Comparison of ENCODE assay signal across 26 cellular contexts in genomic region chr12:125188912-125189881, GRCh38. TPM values are rescaled to one million over a fixed set of nuclear protein-coding genes. Genes with fewer than 3 reads are reported as not detected.
DNase-seq lines count a peak whose midpoint lies in the region; ATAC-seq, FAIRE-seq and TF ChIP-seq lines count a peak whose summit lies in the region.
"Had no signal": no experiment of that assay in that cellular context is flagged by ENCODE, and none has a peak within 500 bp of the region (broad histone marks: within the 10 kb centered on the region; RNA-seq: fewer than 3 reads in every experiment).

No MANE protein-coding gene starts in this region.

- no TSS peak for BruUV-seq in OCI-LY7 (replicated peaks; lab: Mats Ljungman, UMichigan)
- BruUV-seq in PC-3 (replicated peaks; lab: Mats Ljungman, UMichigan) = no TSS peak
- no TSS peak for BruUV-seq in HepG2 (replicated peaks; lab: Mats Ljungman, UMichigan)

- H3K9me3 ChIP-seq in OCI-LY7 (ENCODE audit: low read length) (no peaks in the 10 kb centered on the region), neural progenitor cell (ENCODE audit: low read depth) (no peaks in the 10 kb centered on the region), PC-3 (ENCODE audit: low read length) (no peaks in the 10 kb centered on the region), HepG2 (ENCODE audit: low read length) (no peaks in the 10 kb centered on the region)
- H3K9me3 ChIP-seq: adrenal gland, breast epithelium, esophagus muscularis mucosa, uterus had no signal

- H3K4me1 Mint-ChIP-seq in neural progenitor cell = peaks cover 42% of the 10 kb centered on the region
- H3K4me1 Mint-ChIP-seq: stimulated activated effector memory CD8-positive, alpha-beta T cell treated with anti-CD3 and anti-CD28 coated beads, Interleukin-12 subunit alpha, Interleukin-12 subunit beta, amount 100 ng/mL, for 72 hours had no signal

- peaks cover 60% of the 10 kb centered on the region for H3K27me3 ChIP-seq in neural progenitor cell
- peaks cover 79% of the 10 kb centered on the region for H3K27me3 ChIP-seq in PC-3 (ENCODE audit: low read length)
- H3K27me3 ChIP-seq in HepG2 (ENCODE audit: control insufficient read depth in 1 of 2, insufficient read depth in 2 of 2, low read length in 2 of 2) = peaks cover 19 to 70% of the 10 kb centered on the region in 2 experiments; a peak in 4 of 5 replicates

- no peaks in the 10 kb centered on the region for H3K36me3 Mint-ChIP-seq in neural progenitor cell
- H3K36me3 Mint-ChIP-seq: stimulated activated effector memory CD8-positive, alpha-beta T cell treated with anti-CD3 and anti-CD28 coated beads, Interleukin-12 subunit alpha, Interleukin-12 subunit beta, amount 100 ng/mL, for 72 hours had no signal

- no peaks in the 10 kb centered on the region for H3K9me2 ChIP-seq in OCI-LY7 (ENCODE audit: insufficient read depth, low read length)
- no peaks in the 10 kb centered on the region for H3K9me2 ChIP-seq in PC-3 (replicated peaks; ENCODE audit: low read length)

- TF ChIP-seq EP300 in HepG2 (IDR thresholded peaks at IDR 0.05; ENCODE audit: low read depth in 2 of 2, low read length in 2 of 2) (no peak), HepG2 (CRISPR knock-in tag; IDR thresholded peaks at IDR 0.05; ENCODE audit: borderline replicate concordance) (no peak)

- POLR2A ChIA-PET in OCI-LY7 (lab: Charles Lee) = interaction anchor here (0.6 to 2.1 kb wide), 10 partner anchors 14 to 289 kb away, joined by 3 to 9 read pairs (median 5); no protein-coding TSS in a partner anchor
- POLR2A ChIA-PET in PC-3 (lab: Charles Lee; ENCODE audit: unreplicated experiment) = no interaction called here
- POLR2A ChIA-PET in HepG2 (lab: Yijun Ruan, JAX) = no interaction called here

- TF ChIP-seq POLR2A in HepG2 (IDR thresholded peaks at IDR 0.05; ENCODE audit: insufficient read depth in 1 of 2, low read depth in 2 of 2, low read length in 2 of 2) = no peak

- CTCF ChIA-PET in OCI-LY7 (lab: Charles Lee; ENCODE audit: unreplicated experiment) = interaction anchor here (1.5 kb wide), 1 partner anchor 61 kb away, joined by 5 read pairs; no protein-coding TSS in a partner anchor
- CTCF ChIA-PET in PC-3 (lab: Charles Lee) = interaction anchor here (0.6 to 1.1 kb wide), 3 partner anchors 14 to 1973 kb away, joined by 5 to 15 read pairs (median 5); no protein-coding TSS in a partner anchor
- CTCF ChIA-PET in HepG2 (lab: Yijun Ruan, JAX; ENCODE audit: low intra/inter-chr PET ratio, low total read pairs) = no interaction called here

- peaks cover 43% of the 10 kb centered on the region for H3K27me3 Mint-ChIP-seq in neural progenitor cell (ENCODE audit: insufficient read depth, low read depth)

- ATAC-seq in PC-3 (no peak), HepG2 (no peak), GM21381 (IDR thresholded peaks at IDR 0.05; ENCODE audit: unreplicated experiment) (no peak)
- ATAC-seq: activated CD4-positive, alpha-beta T cell treated with anti-CD3 and anti-CD28 coated beads for 36 hours; stimulated activated effector memory CD8-positive, alpha-beta T cell treated with anti-CD3 and anti-CD28 coated beads, Interleukin-12 subunit alpha, Interleukin-12 subunit beta, amount 100 ng/mL, for 72 hours had no signal

- FAIRE-seq in HepG2 (lab: Jason Lieb, UNC) = no peak
- FAIRE-seq: colon, frontal cortex, GM12891 had no signal

- 15% methylated on average over 12 of the region's 19 CpGs for WGBS in HepG2 (ENCODE audit: low lambda C conversion rate)

- no peak overlapping the region for H3K27ac ChIP-seq in OCI-LY7 (ENCODE audit: low read depth, low read length, poor library complexity, severe bottlenecking)
- no peak overlapping the region for H3K27ac ChIP-seq in neural progenitor cell
- H3K27ac ChIP-seq in PC-3 (ENCODE audit: low read length) = no peak overlapping the region
- H3K27ac ChIP-seq in HepG2 (ENCODE audit: extremely low read length, insufficient read depth, low read length) = no peak overlapping the region
- H3K27ac ChIP-seq: adrenal gland, breast epithelium, esophagus muscularis mucosa, KMS-11, uterus had no signal

- H3K9me3 Mint-ChIP-seq in neural progenitor cell = peaks cover 2% of the 10 kb centered on the region
- H3K9me3 Mint-ChIP-seq: activated T-cell treated with anti-CD3 and anti-CD28 coated beads, Interleukin-2, amount 50 U/mL, for 24 hours; HFFc6; stimulated activated effector memory CD8-positive, alpha-beta T cell treated with anti-CD3 and anti-CD28 coated beads, Interleukin-12 subunit alpha, Interleukin-12 subunit beta, amount 100 ng/mL, for 72 hours; T-helper 1 cell treated with Interleukin-12 subunit alpha and Interleukin-12 subunit beta and Interleukin-4 antibody, amounts not matched to agents 30 μg/mL and 1 μg/mL, for 36 hours had no signal

- H3F3A ChIP-seq in neural progenitor cell (ENCODE audit: low read depth) = peaks cover 39% of the 10 kb centered on the region
- no peaks in the 10 kb centered on the region for H3F3A ChIP-seq in PC-3 (ENCODE audit: low read length, unreplicated experiment)

- peak overlapping the region; percentile 77 for H3K4me3 Mint-ChIP-seq in neural progenitor cell
- H3K4me3 Mint-ChIP-seq: activated CD4-positive, alpha-beta T cell treated with anti-CD3 and anti-CD28 coated beads for 36 hours; activated T-cell treated with anti-CD3 and anti-CD28 coated beads, Interleukin-2, amount 50 U/mL, for 24 hours; stimulated activated effector memory CD8-positive, alpha-beta T cell treated with anti-CD3 and anti-CD28 coated beads, Interleukin-12 subunit alpha, Interleukin-12 subunit beta, amount 100 ng/mL, for 72 hours; T-helper 1 cell treated with Interleukin-12 subunit alpha and Interleukin-12 subunit beta and Interleukin-4 antibody, amounts not matched to agents 30 μg/mL and 1 μg/mL, for 36 hours had no signal

- H3K79me2 ChIP-seq in OCI-LY7 (ENCODE audit: insufficient read depth, low read depth, low read length) (no peaks in the 10 kb centered on the region), neural progenitor cell (ENCODE audit: low read depth) (no peaks in the 10 kb centered on the region), PC-3 (ENCODE audit: low read length) (no peaks in the 10 kb centered on the region), HepG2 (ENCODE audit: insufficient read depth, low read length) (no peaks in the 10 kb centered on the region)

- TF ChIP-seq CTCF in GM10266 (IDR thresholded peaks at IDR 0.05; ENCODE audit: control insufficient read depth, insufficient read depth, low read depth, missing control alignments) = no peak
- no peak for TF ChIP-seq CTCF in OCI-LY7 (conservative IDR thresholded peaks at IDR 0.05; ENCODE audit: low read length)
- TF ChIP-seq CTCF in neural progenitor cell (IDR thresholded peaks at IDR 0.05) = no peak
- no peak for TF ChIP-seq CTCF in PC-3 (conservative IDR thresholded peaks at IDR 0.05; ENCODE audit: low read depth, low read length)
- TF ChIP-seq CTCF in HepG2 (CRISPR knock-in tag; IDR thresholded peaks at IDR 0.05) = no peak

- DNase-seq in GM10266 (ENCODE audit: extremely low spot score) = peak; percentile 17
- peak; percentile 39 for DNase-seq in OCI-LY7 (ENCODE audit: low spot score)
- DNase-seq in head of caudate nucleus = peak in 38 of 42 donors; percentile 30 to 85 (median 62)
- peak; percentile 51 for DNase-seq in neural progenitor cell (ENCODE audit: low spot score)
- no peak for DNase-seq in PC-3
- no peak for DNase-seq in HepG2 (ENCODE audit: low spot score)
- DNase-seq in NCI-H128 (lab: John Stamatoyannopoulos, UW; ENCODE audit: unreplicated experiment) = no peak
- DNase-seq: activated CD4-positive, alpha-beta T cell treated with anti-CD3 and anti-CD28 coated beads for 36 hours; activated CD8-positive, alpha-beta memory T cell treated with anti-CD3 and anti-CD28 coated beads for 24 hours; activated T-cell treated with anti-CD3 and anti-CD28 coated beads, Interleukin-2, amount 50 U/mL, for 24 hours; adrenal gland; DMS79 treated with DMSO at 0.1 percent for 48 hours; HFFc6; NCI-H1436 treated with DMSO at 0.1 percent for 48 hours; NCI-H2171; uterus had no signal

- in situ Hi-C loops in HepG2 (cut with HindIII; ENCODE audit: extremely low pct_ligation_motif_present, low pct_unique_long_range_greater_than_20kb) = no loop called here

- TF ChIP-seq RAD21 in HepG2 (CRISPR knock-in tag; IDR thresholded peaks at IDR 0.05) = no peak

- H3K4me2 ChIP-seq in OCI-LY7 (ENCODE audit: low read length) (peak overlapping the region; percentile 70), neural progenitor cell (peak overlapping the region; percentile 100), PC-3 (ENCODE audit: low read length) (no peak overlapping the region), HepG2 (ENCODE audit: low read depth, low read length) (no peak overlapping the region)
- H3K4me2 ChIP-seq: KMS-11 had no signal

- H3K36me3 ChIP-seq in OCI-LY7 (ENCODE audit: insufficient read depth, low read length) = no peaks in the 10 kb centered on the region
- H3K36me3 ChIP-seq in neural progenitor cell = no peaks in the 10 kb centered on the region
- H3K36me3 ChIP-seq in PC-3 (ENCODE audit: low read depth, low read length) = no peaks in the 10 kb centered on the region
- H3K36me3 ChIP-seq in HepG2 (replicated peaks in 1 of 2; ENCODE audit: control insufficient read depth in 1 of 2, insufficient read depth in 2 of 2, low read length in 2 of 2) = no peaks in the 10 kb centered on the region
- H3K36me3 ChIP-seq: adrenal gland, breast epithelium, esophagus muscularis mucosa, uterus had no signal

- H3K4me1 ChIP-seq in OCI-LY7 (ENCODE audit: insufficient read depth, low read length, poor library complexity, severe bottlenecking) (peaks cover 77% of the 10 kb centered on the region), neural progenitor cell (peaks cover 51% of the 10 kb centered on the region), PC-3 (ENCODE audit: insufficient read depth, low read length) (no peaks in the 10 kb centered on the region), HepG2 (ENCODE audit: insufficient read depth, low read length) (no peaks in the 10 kb centered on the region)

- H4K20me1 ChIP-seq in OCI-LY7 (ENCODE audit: insufficient read depth, low read length) (no peaks in the 10 kb centered on the region), neural progenitor cell (ENCODE audit: low read depth) (peaks cover 67% of the 10 kb centered on the region), PC-3 (ENCODE audit: low read length) (0 out of 2 replicates have a peak, but pooled peaks cover 3% of the 10 kb centered on the region), HepG2 (ENCODE audit: insufficient read depth, low read length) (no peaks in the 10 kb centered on the region)

- no peak overlapping the region for H2AFZ ChIP-seq in OCI-LY7 (ENCODE audit: low read length)
- no peak overlapping the region for H2AFZ ChIP-seq in neural progenitor cell (replicated peaks)
- H2AFZ ChIP-seq in PC-3 (ENCODE audit: low read length) = no peak overlapping the region
- no peak overlapping the region for H2AFZ ChIP-seq in HepG2 (ENCODE audit: low read length)

- H3K9ac ChIP-seq in neural progenitor cell (no peak overlapping the region), PC-3 (ENCODE audit: low read length) (no peak overlapping the region), HepG2 (ENCODE audit: insufficient read depth, low read depth, low read length) (no peak overlapping the region)
- H3K9ac ChIP-seq: KMS-11 had no signal

- intact Hi-C loops in OCI-LY7 (cut with micrococcal nuclease; ENCODE audit: unreplicated experiment) = loop anchor here (5.0 kb wide), 1 partner anchor 262 kb away; no protein-coding TSS in a partner anchor
- intact Hi-C loops in head of caudate nucleus (cut with DNase I) = loop anchor here (10.0 kb wide), 2 partner anchors 146 to 216 kb away; no protein-coding TSS in a partner anchor
- intact Hi-C loops in PC-3 (cut with micrococcal nuclease) = no loop called here
- intact Hi-C loops in HepG2 (cut with micrococcal nuclease; ENCODE audit: unreplicated experiment) = loop anchor here (10.0 kb wide), 1 partner anchor 496 kb away; no protein-coding TSS in a partner anchor

- H3K4me3 ChIP-seq in OCI-LY7 (ENCODE audit: low read depth, low read length, poor library complexity, severe bottlenecking) = peak overlapping the region; percentile 33
- peak overlapping the region; percentile 94 for H3K4me3 ChIP-seq in neural progenitor cell
- H3K4me3 ChIP-seq in PC-3 (ENCODE audit: low read length) = no peak overlapping the region
- no peak overlapping the region for H3K4me3 ChIP-seq in HepG2 (replicated peaks in 1 of 3; ENCODE audit: insufficient read depth in 1 of 3, low read depth in 2 of 3, low read length in 3 of 3)
- H3K4me3 ChIP-seq: adrenal gland, breast epithelium, esophagus muscularis mucosa, lung, uterus had no signal

- H3K27ac Mint-ChIP-seq in neural progenitor cell = no peak overlapping the region
- H3K27ac Mint-ChIP-seq: activated CD4-positive, alpha-beta T cell treated with anti-CD3 and anti-CD28 coated beads for 36 hours; activated T-cell treated with anti-CD3 and anti-CD28 coated beads, Interleukin-2, amount 50 U/mL, for 24 hours; HFFc6; stimulated activated effector memory CD8-positive, alpha-beta T cell treated with anti-CD3 and anti-CD28 coated beads, Interleukin-12 subunit alpha, Interleukin-12 subunit beta, amount 100 ng/mL, for 72 hours; T-helper 1 cell treated with Interleukin-12 subunit alpha and Interleukin-12 subunit beta and Interleukin-4 antibody, amounts not matched to agents 30 μg/mL and 1 μg/mL, for 36 hours had no signal

RNA-seq across cellular contexts. Expression of gene TMEM132B, which starts 3.0 kb away (rescaled TPM):
- total RNA-seq in OCI-LY7 (2014; rRNA removed; shearing (Covaris generic)) = 5.1 and 5.4 TPM in 2 replicates
- 10.8 and 15.7 TPM in 2 replicates for total RNA-seq in OCI-LY7 (2022)
- 12.8 and 13.2 TPM in 2 replicates for total RNA-seq in neural progenitor cell (ENCODE audit: low replicate concordance)
- not detected in 2 replicates for total RNA-seq in PC-3 (2014; rRNA removed)
- 0.01 and 0.02 TPM in 2 replicates for total RNA-seq in HepG2 (2016; rRNA removed; fragmentation: Illumina TruSeq; extraction: Trizol)
- total RNA-seq in HepG2 (2016; cell fraction: cytosol; rRNA removed; fragmentation: Illumina TruSeq; extraction: Trizol; ENCODE audit: low read depth) = not detected in 2 replicates
- 0.11 TPM in 1 of 2 replicates, not detected in the other for total RNA-seq in HepG2 (2016; cell fraction: insoluble cytoplasmic fraction; rRNA removed; fragmentation: Illumina TruSeq; extraction: Trizol)
- total RNA-seq in HepG2 (2016; cell fraction: membrane; rRNA removed; fragmentation: Illumina TruSeq; extraction: Trizol) = 0.14 TPM in 1 of 2 replicates, not detected in the other
- 0.34 and 0.85 TPM in 2 replicates for total RNA-seq in HepG2 (2016; cell fraction: nucleus; rRNA removed; fragmentation: Illumina TruSeq; extraction: Trizol)
- 0.03 TPM in 1 of 2 replicates, not detected in the other for polyA plus RNA-seq in HepG2 (2011; rRNA removed)
- polyA plus RNA-seq in HepG2 (2011; cell fraction: cytosol; rRNA removed) = 0.01 and 0.03 TPM in 2 replicates
- polyA plus RNA-seq in HepG2 (2011; cell fraction: nucleus; rRNA removed) = 0.05 and 0.19 TPM in 2 replicates
- polyA plus RNA-seq in HepG2 (2012) = 0.04 and 0.12 TPM in 2 replicates
- polyA plus RNA-seq in HepG2 (2016; cell fraction: cytosol; fragmentation: Illumina TruSeq; extraction: Trizol; ENCODE audit: low read depth) = not detected in 2 replicates
- polyA plus RNA-seq in HepG2 (2016; cell fraction: insoluble cytoplasmic fraction; fragmentation: Illumina TruSeq; extraction: Trizol; ENCODE audit: low read depth) = not detected in 2 replicates
- not detected in 2 replicates for polyA plus RNA-seq in HepG2 (2016; cell fraction: membrane; fragmentation: Illumina TruSeq; extraction: Trizol; ENCODE audit: low read depth)
- polyA plus RNA-seq in HepG2 (2016; cell fraction: nucleus; fragmentation: Illumina TruSeq; extraction: Trizol; ENCODE audit: insufficient read depth, low read depth) = 0.12 TPM in 1 of 2 replicates, not detected in the other
- polyA minus RNA-seq in HepG2 (2011; rRNA and poly(A)+ RNA removed; ENCODE audit: low replicate concordance) = 0.36 TPM in 1 of 2 replicates, not detected in the other
- polyA minus RNA-seq in HepG2 (2011; cell fraction: cytosol; rRNA and poly(A)+ RNA removed) = not detected in 2 replicates
- polyA minus RNA-seq in HepG2 (2011; cell fraction: nucleus; rRNA and poly(A)+ RNA removed) = 0.13 and 0.25 TPM in 2 replicates
- total RNA-seq: activated CD4-positive, alpha-beta T cell treated with anti-CD3 and anti-CD28 coated beads for 36 hours had no signal

Comparison
In these comparisons a context has a peak if more than half of its experiments do, and no peak if none do; other contexts are left out.
1. DNase-seq: peak in GM10266 (single experiment), OCI-LY7 (single experiment), head of caudate nucleus (38 of 42) and neural progenitor cell (single experiment); none in PC-3 (single experiment), HepG2 (single experiment) and NCI-H128 (single experiment).
2. H3K4me2 ChIP-seq: peak in OCI-LY7 (single experiment) and neural progenitor cell (single experiment); none in PC-3 (single experiment) and HepG2 (single experiment).
3. H3K4me3 ChIP-seq: peak in OCI-LY7 (single experiment) and neural progenitor cell (single experiment); none in PC-3 (single experiment) and HepG2 (0 of 3).